13 cellular contexts compared by ENCODE assay signal in genomic region chr16:66359811-66360608, GRCh38. TPM values are rescaled to one million over a fixed set of nuclear protein-coding genes. Genes with fewer than 3 reads are reported as not detected.
A peak's percentile ranks its signal among the peaks of the same experiment; 100 is the strongest.
DNase-seq lines count a peak whose midpoint lies in the region; ATAC-seq and TF ChIP-seq lines count a peak whose summit lies in the region.
"Had no signal": no experiment of that assay in that cellular context is flagged by ENCODE, and none has a peak within 500 bp of the region (broad histone marks: within the 10 kb centered on the region; RNA-seq: fewer than 3 reads in every experiment).

No MANE protein-coding gene starts in this region.

- ATAC-seq in IMR-90 (ENCODE audit: low read depth) (no peak), heart left ventricle (peak; percentile 28 to 62 (median 60)), GM19395 (IDR thresholded peaks at IDR 0.05; ENCODE audit: unreplicated experiment) (no peak)

- H3K14ac ChIP-seq in IMR-90 (replicated peaks; ENCODE audit: low read depth, low read length) = no peak overlapping the region

- peak overlapping the region; percentile 71 for H2AK9ac ChIP-seq in IMR-90 (replicated peaks; ENCODE audit: low read depth, low read length, poor library complexity)

- no peak overlapping the region for H3K56ac ChIP-seq in IMR-90 (ENCODE audit: extremely low read depth, insufficient read depth, low read length)

- no peaks in the 10 kb centered on the region for H3K4me1 ChIP-seq in IMR-90 (ENCODE audit: control insufficient read depth, insufficient read depth, low read length)
- H3K4me1 ChIP-seq in adrenal gland (replicated peaks in 1 of 2) = no peaks in the 10 kb centered on the region
- H3K4me1 ChIP-seq in heart left ventricle = peaks cover 6 to 75% (median 43%) of the 10 kb centered on the region in 12 donors

- BruUV-seq in IMR-90 (replicated peaks; lab: Mats Ljungman, UMichigan) = no TSS peak

- H2BK20ac ChIP-seq in IMR-90 (ENCODE audit: low read depth, low read length) = no peak overlapping the region

- no peaks in the 10 kb centered on the region for H4K20me1 ChIP-seq in IMR-90 (ENCODE audit: insufficient read depth, low read length)

- no peak for TF ChIP-seq RAD21 in IMR-90 (IDR thresholded peaks at IDR 0.05; ENCODE audit: low read length)

- H3K36me3 ChIP-seq in IMR-90 (ENCODE audit: control insufficient read depth, insufficient read depth, low read length) (no peaks in the 10 kb centered on the region), adrenal gland (replicated peaks in 1 of 2) (no peaks in the 10 kb centered on the region), heart left ventricle (no peaks in the 10 kb centered on the region)
- H3K36me3 ChIP-seq: ascending aorta had no signal

- H4K5ac ChIP-seq in IMR-90 (ENCODE audit: low read depth, low read length) = no peak overlapping the region

- no peak overlapping the region for H2AK5ac ChIP-seq in IMR-90 (ENCODE audit: low read depth, low read length)

- no peak overlapping the region for H3K23ac ChIP-seq in IMR-90 (ENCODE audit: low read depth, low read length)

- no peak for DNase-seq in IMR-90
- peak in 5 of 7 donors; percentile 34 to 73 (median 47) for DNase-seq in adrenal gland
- DNase-seq in heart left ventricle = peak; percentile 53 to 82 (median 70)
- peak; percentile 15 for DNase-seq in renal cortical epithelial cell (ENCODE audit: low read depth)
- no peak for DNase-seq in A172 (ENCODE audit: low spot score)
- no peak for DNase-seq in GM10266 (ENCODE audit: extremely low spot score)
- no peak for DNase-seq in HUDEP-2 (lab: John Stamatoyannopoulos, UW; ENCODE audit: unreplicated experiment in 76 of 76)
- DNase-seq: activated CD4-positive, CD25-positive, alpha-beta regulatory T cell; CD4-positive, alpha-beta T cell; NCI-H748 treated with DMSO at 0.1 percent for 48 hours had no signal

- H3K9me3 ChIP-seq in IMR-90 (ENCODE audit: control insufficient read depth, insufficient read depth, low read length) (no peaks in the 10 kb centered on the region), adrenal gland (replicated peaks in 1 of 3) (no peaks in the 10 kb centered on the region), heart left ventricle (no peaks in the 10 kb centered on the region)
- H3K9me3 ChIP-seq: ascending aorta had no signal

- H3K9me1 ChIP-seq in IMR-90 (ENCODE audit: insufficient read depth, low read length) = no peaks in the 10 kb centered on the region

- in situ Hi-C loops in IMR-90 (cut with MboI; ENCODE audit: low sequenced_read_pairs) = no loop called here

- 76% methylated on average over 6 of the region's 12 CpGs; no CpG with 5 or more reads in 1 of the 2 experiments for WGBS in IMR-90 (ENCODE audit: extremely low coverage in 2 of 2, insufficient read length in 1 of 2), 2 experiments
- WGBS in adrenal gland, 4 donors = 69 to 72% (median 71%) methylated on average over 6 to 12 of the region's 12 CpGs
- 56 to 68% (median 57%) methylated on average over 11 to 12 of the region's 12 CpGs for WGBS in heart left ventricle, 4 donors

- H2BK120ac ChIP-seq in IMR-90 (ENCODE audit: low read depth, low read length) = no peak overlapping the region

- H3K27ac ChIP-seq in IMR-90 (ENCODE audit: insufficient read depth, low read length) (no peak overlapping the region), adrenal gland (peak overlapping the region in 1 of 5 donors; percentile 74), heart left ventricle (peak overlapping the region in 11 of 12 donors; percentile 25 to 91 (median 73))
- H3K27ac ChIP-seq: ascending aorta had no signal

- H4K8ac ChIP-seq in IMR-90 (ENCODE audit: low read depth in 2 of 2, low read length in 2 of 2) = no peak overlapping the region

- dilution Hi-C loops in IMR-90 (cut with HindIII; ENCODE audit: low sequenced_read_pairs, unreplicated experiment) = no loop called here

- H3K4ac ChIP-seq in IMR-90 (ENCODE audit: low read depth, low read length) = no peak overlapping the region

- H3K4me3 ChIP-seq in IMR-90 (ENCODE audit: insufficient read depth, low read depth, low read length) = no peak overlapping the region
- H3K4me3 ChIP-seq in adrenal gland = no peak overlapping the region
- no peak overlapping the region for H3K4me3 ChIP-seq in heart left ventricle
- H3K4me3 ChIP-seq: ascending aorta had no signal

- H3K27me3 ChIP-seq in IMR-90 (ENCODE audit: control insufficient read depth, insufficient read depth, low read length) = peaks cover 51% of the 10 kb centered on the region
- peaks cover 14% of the 10 kb centered on the region for H3K27me3 ChIP-seq in adrenal gland
- H3K27me3 ChIP-seq in heart left ventricle = no peaks in the 10 kb centered on the region
- H3K27me3 ChIP-seq: ascending aorta had no signal

- no peak overlapping the region for H3K4me2 ChIP-seq in IMR-90 (ENCODE audit: low read depth, low read length)

- POLR2A ChIA-PET in IMR-90 (lab: Charles Lee; ENCODE audit: unreplicated experiment) = no interaction called here

- peak overlapping the region; percentile 41 for H2AFZ ChIP-seq in IMR-90 (replicated peaks; ENCODE audit: low read length, poor library complexity)

- no peak overlapping the region for H2BK5ac ChIP-seq in IMR-90 (ENCODE audit: low read depth, low read length, poor library complexity, severe bottlenecking)

- H3K9ac ChIP-seq in IMR-90 (ENCODE audit: low read depth, low read length) = no peak overlapping the region

- intact Hi-C loops in IMR-90 (cut with micrococcal nuclease) (no loop called here), adrenal gland (cut with DNase I) (loop anchor here in 1 of 2 donors (5.0 kb wide), 1 partner anchor 122 kb away; no protein-coding TSS in a partner anchor), heart left ventricle (cut with DNase I) (loop anchor here in 9 of 10 donors (1.0 to 5.0 kb wide), 5 partner anchors 22 to 192 kb away; partner anchors contain the start of genes CKLF (in 1 of the 9) and TK2 (in 1 of the 9))

- no peak overlapping the region for H3K18ac ChIP-seq in IMR-90 (ENCODE audit: low read depth, low read length)

- TF ChIP-seq CTCF in IMR-90 (conservative IDR thresholded peaks at IDR 0.05; ENCODE audit: low read depth, low read length) (no peak), adrenal gland (IDR thresholded peaks at IDR 0.05) (no peak), heart left ventricle (IDR thresholded peaks at IDR 0.05) (no peak), GM10266 (IDR thresholded peaks at IDR 0.05; ENCODE audit: control insufficient read depth, insufficient read depth, low read depth, missing control alignments) (no peak)

- no peak overlapping the region for H4K91ac ChIP-seq in IMR-90 (ENCODE audit: insufficient read depth, low read depth, low read length)

- TF ChIP-seq POLR2A in IMR-90 (IDR thresholded peaks at IDR 0.05; ENCODE audit: low read depth, low read length) (no peak), adrenal gland (IDR thresholded peaks at IDR 0.05) (no peak), heart left ventricle (IDR thresholded peaks at IDR 0.05) (no peak)

- CTCF ChIA-PET in IMR-90 (lab: Yijun Ruan, JAX) = no interaction called here

- no peak overlapping the region for H2BK15ac ChIP-seq in IMR-90 (ENCODE audit: low read depth, low read length)

- H3K79me1 ChIP-seq in IMR-90 (ENCODE audit: low read depth in 1 of 2, low read length in 2 of 2) = no peaks in the 10 kb centered on the region

TF ChIP-seq in IMR-90, 13 proteins besides CTCF, POLR2A, EP300 and RAD21:
- TF ChIP-seq RFX5 (IDR thresholded peaks at IDR 0.05; ENCODE audit: low read depth, low read length) (no peak), MXI1 (IDR thresholded peaks at IDR 0.05; ENCODE audit: borderline replicate concordance, low read depth, low read length) (no peak), MAZ (IDR thresholded peaks at IDR 0.05; ENCODE audit: borderline replicate concordance, low read depth, low read length) (no peak), NFE2L2 (IDR thresholded peaks at IDR 0.05; ENCODE audit: low read depth, low read length) (no peak), BHLHE40 (IDR thresholded peaks at IDR 0.05; ENCODE audit: low read depth, low read length) (no peak), RCOR1 (IDR thresholded peaks at IDR 0.05; ENCODE audit: insufficient replicate concordance, low read length) (no peak)

RNA-seq across cellular contexts. Expression of gene CDH5, which starts 6.5 kb away (rescaled TPM):
- total RNA-seq in IMR-90 (2012; rRNA removed) = not detected in 2 replicates
- polyA plus RNA-seq in IMR-90 (2012; rRNA removed) = not detected in 2 replicates
- not detected in 2 replicates for polyA plus RNA-seq in IMR-90 (2012; cell fraction: cytosol; rRNA removed)
- polyA plus RNA-seq in IMR-90 (2012; cell fraction: nucleus; rRNA removed; ENCODE audit: low replicate concordance) = 0.02 TPM in 1 of 2 replicates, not detected in the other
- 10 to 100 TPM; 19.7 to 50.9 (median 31.3) TPM for total RNA-seq in adrenal gland
- 10 to 100 TPM; 13.8 to 24.0 (median 15.0) TPM for polyA plus RNA-seq in adrenal gland
- total RNA-seq in heart left ventricle = 100 to 1,000 TPM in 2 of 9 donors, 10 to 100 TPM in 7; 39.6 to 135 (median 63.3) TPM
- polyA plus RNA-seq in heart left ventricle = 10 to 100 TPM; 24.9 to 62.3 TPM
- total RNA-seq in renal cortical epithelial cell = 0.65 and 0.87 TPM in 2 replicates
- total RNA-seq in A172 (2014; rRNA removed; shearing (Covaris generic)) = 0.29 TPM in 1 of 2 replicates, not detected in the other
- total RNA-seq: CD4-positive, alpha-beta T cell; SK-MEL-5 had no signal

Comparison
In these comparisons a context has a peak if more than half of its experiments do, and no peak if none do; other contexts are left out.
1. ATAC-seq: peak in heart left ventricle (4 of 4); none in IMR-90 (single experiment) and GM19395 (single experiment).
2. DNase-seq: peak in adrenal gland (5 of 7), heart left ventricle (5 of 5) and renal cortical epithelial cell (single experiment); none in IMR-90 (single experiment), A172 (single experiment), GM10266 (single experiment) and HUDEP-2 (0 of 76).
3. RNA of gene CDH5, which starts 6.5 kb away (total RNA-seq): 39.6 to 135 TPM in heart left ventricle and 19.7 to 50.9 TPM in adrenal gland; 0.65 to 0.87 TPM in renal cortical epithelial cell, not detected in IMR-90 and 0.29 TPM in A172; every median in the first group is over 10 times any median in the second.